In genomic region chr3:55659023-55659355, GRCh38 we compare ENCODE assay signal across 22 cellular contexts.
"Had no signal": no experiment of that assay in that cellular context is flagged by ENCODE, and none has a peak within 500 bp of the region (broad histone marks: within the 10 kb centered on the region; RNA-seq: fewer than 3 reads in every experiment).

No MANE protein-coding gene starts in this region.

- H3K27me3 ChIP-seq: right lobe of liver, thyroid gland, upper lobe of right lung had no signal

- H3K27ac ChIP-seq: heart left ventricle, lower lobe of right lung, right lobe of liver, thyroid gland, upper lobe of right lung had no signal

- H3K27me3 Mint-ChIP-seq: naive B cell had no signal

- H3K4me3 ChIP-seq: heart left ventricle, lower lobe of right lung, right lobe of liver, skin epidermis, thyroid gland, upper lobe of right lung had no signal

- H3K4me3 Mint-ChIP-seq: activated CD4-positive, alpha-beta T cell treated with anti-CD3 and anti-CD28 coated beads for 36 hours; activated naive CD8-positive, alpha-beta T cell treated with anti-CD3 and anti-CD28 coated beads for 36 hours; activated T-cell treated with anti-CD3 and anti-CD28 coated beads, Interleukin-2, amount 50 U/mL, for 4 hours; naive B cell; stimulated activated naive CD8-positive, alpha-beta T cell treated with anti-CD3 and anti-CD28 coated beads, Interleukin-15, Interleukin-2, amounts not matched to agents 100 ng/mL and 50 ng/mL, for 24 hours had no signal

- H3K4me1 ChIP-seq: heart left ventricle, lower lobe of right lung, right lobe of liver, thyroid gland, upper lobe of right lung had no signal

- H3K4me1 Mint-ChIP-seq: naive B cell had no signal

- H3K27ac Mint-ChIP-seq: activated CD4-positive, alpha-beta T cell treated with anti-CD3 and anti-CD28 coated beads for 36 hours; activated naive CD8-positive, alpha-beta T cell treated with anti-CD3 and anti-CD28 coated beads for 36 hours; activated T-helper 2 cell treated with anti-CD3 and anti-CD28 coated beads, Interferon-gamma antibody, Interleukin-2, Interleukin-4, amounts not matched to agents 10 μg/mL and 5 μg/mL and 100 μg/mL, durations not matched to agents 14 hours and 24 hours and 36 hours; naive B cell; stimulated activated naive CD8-positive, alpha-beta T cell treated with anti-CD3 and anti-CD28 coated beads, Interleukin-15, Interleukin-2, amounts not matched to agents 100 ng/mL and 50 ng/mL, for 24 hours had no signal

- H3K36me3 Mint-ChIP-seq: activated naive CD8-positive, alpha-beta T cell treated with anti-CD3 and anti-CD28 coated beads for 36 hours; naive B cell had no signal

- H3K9me3 Mint-ChIP-seq: activated naive CD8-positive, alpha-beta T cell treated with anti-CD3 and anti-CD28 coated beads for 36 hours; activated T-cell treated with anti-CD3 and anti-CD28 coated beads, Interleukin-2, amount 50 U/mL, for 4 hours; activated T-helper 2 cell treated with anti-CD3 and anti-CD28 coated beads, Interferon-gamma antibody, Interleukin-2, Interleukin-4, amounts not matched to agents 10 μg/mL and 5 μg/mL and 100 μg/mL, durations not matched to agents 14 hours and 24 hours and 36 hours; stimulated activated naive CD8-positive, alpha-beta T cell treated with anti-CD3 and anti-CD28 coated beads, Interleukin-15, Interleukin-2, amounts not matched to agents 100 ng/mL and 50 ng/mL, for 24 hours had no signal

- ATAC-seq: activated CD4-positive, alpha-beta T cell treated with anti-CD3 and anti-CD28 coated beads for 36 hours; activated T-cell treated with anti-CD3 and anti-CD28 coated beads, Interleukin-2, amount 50 U/mL, for 4 hours; heart left ventricle; left lobe of liver; lower lobe of right lung; right lobe of liver had no signal

- H3K36me3 ChIP-seq: heart left ventricle, lower lobe of right lung, right lobe of liver, thyroid gland, upper lobe of right lung had no signal

- DNase-seq: activated CD4-positive, alpha-beta T cell treated with anti-CD3 and anti-CD28 coated beads for 36 hours; activated CD4-positive, alpha-beta T cell treated with anti-CD3 and anti-CD28 coated beads, Interleukin-2, amount 50 U/mL, for 4 hours; activated CD8-positive, alpha-beta memory T cell treated with anti-CD3 and anti-CD28 coated beads, Interleukin-2, amount 50 U/mL, for 48 hours; activated naive CD4-positive, alpha-beta T cell; activated naive CD8-positive, alpha-beta T cell treated with anti-CD3 and anti-CD28 coated beads for 36 hours; activated T-cell treated with anti-CD3 and anti-CD28 coated beads, Interleukin-2, amount 50 U/mL, for 4 hours; central memory CD4-positive, alpha-beta T cell; dermis blood vessel endothelial cell; effector CD8-positive, alpha-beta T cell; heart left ventricle; lower lobe of right lung; naive B cell; nucleus accumbens; right lobe of liver; stimulated activated CD4-positive, alpha-beta T cell treated with anti-CD3 and anti-CD28 coated beads, Interleukin-1b, Interleukin-23, amount 100 ng/mL, for 48 hours; substantia nigra; thyroid gland; upper lobe of right lung had no signal

- H3K9me3 ChIP-seq: heart left ventricle, lower lobe of right lung, right lobe of liver, thyroid gland, upper lobe of right lung had no signal
